17 cellular contexts compared by ENCODE assay signal in the genomic region with DNA sequence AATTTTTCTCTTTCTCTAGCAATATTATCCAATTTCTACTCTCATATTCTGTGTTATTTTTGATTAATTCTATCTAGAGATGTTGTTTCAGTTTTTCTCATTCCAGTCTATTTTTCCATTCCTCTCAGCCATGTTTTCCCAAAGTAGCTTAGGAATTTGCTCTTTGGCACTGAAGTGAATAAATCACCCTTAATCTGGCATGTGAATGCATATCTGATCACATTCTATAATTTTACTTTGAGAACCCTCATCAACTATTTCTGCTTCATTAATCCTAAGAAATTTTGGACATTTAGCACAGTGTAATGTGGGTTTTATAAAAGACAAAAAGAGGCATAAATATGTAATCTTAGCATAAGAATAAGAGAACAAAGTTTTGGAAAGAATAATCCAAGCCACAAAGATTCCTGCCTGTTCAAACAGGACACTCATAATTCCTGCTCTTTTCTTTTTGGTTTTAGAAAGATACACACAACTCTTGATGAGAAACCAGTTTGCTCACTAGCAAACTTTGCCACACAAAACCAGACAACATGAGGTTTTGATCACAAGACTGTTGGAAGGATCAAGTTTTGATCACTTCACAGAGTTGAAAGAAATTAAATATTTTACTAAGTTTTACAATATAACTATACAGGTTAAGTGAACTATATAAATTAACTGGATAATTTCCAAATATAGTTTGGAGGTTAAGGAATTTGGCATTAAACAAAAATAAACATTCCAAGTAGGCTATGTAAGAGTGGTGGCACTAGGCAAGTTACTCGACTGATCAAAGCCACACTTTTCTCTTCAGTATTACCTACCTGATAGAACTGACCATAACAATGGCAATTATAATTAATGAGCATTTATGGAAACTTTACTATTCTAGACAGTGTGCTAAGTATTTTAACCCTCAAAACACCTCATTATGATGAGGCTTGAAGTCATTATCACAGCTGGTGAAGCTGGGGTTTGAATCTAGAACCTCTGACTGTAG.
"Had no signal": no experiment of that assay in that cellular context is flagged by ENCODE, and none has a peak within 500 bp of the region (broad histone marks: within the 10 kb centered on the region; RNA-seq: fewer than 3 reads in every experiment).

No MANE protein-coding gene starts in this region.

- H3K27ac ChIP-seq: skin epidermis, suprapubic skin, upper lobe of left lung had no signal

- H3K36me3 ChIP-seq: heart left ventricle, suprapubic skin, upper lobe of left lung had no signal

- DNase-seq: activated CD4-positive, alpha-beta T cell treated with anti-CD3 and anti-CD28 coated beads, Interleukin-2, amount 50 U/mL, for 1 hour; activated naive CD4-positive, alpha-beta T cell; activated naive CD8-positive, alpha-beta T cell treated with anti-CD3 and anti-CD28 coated beads, Interleukin-2, amount 10 ng/mL, durations not matched to agents 7 days and 5 days; anterior cingulate cortex; heart left ventricle; left colon; mucosa of descending colon; naive thymus-derived CD4-positive, alpha-beta T cell; stimulated activated CD4-positive, alpha-beta T cell treated with anti-CD3 and anti-CD28 coated beads, Interleukin-15, amount 100 ng/mL, for 24 hours; stimulated activated CD4-positive, alpha-beta T cell treated with anti-CD3 and anti-CD28 coated beads, Interleukin-4, amount 100 ng/mL, for 24 hours; stimulated activated naive CD4-positive, alpha-beta T cell; SW 1271; upper lobe of left lung had no signal

- H3K27me3 ChIP-seq: heart left ventricle, suprapubic skin, upper lobe of left lung had no signal

- H3K36me3 Mint-ChIP-seq: activated naive CD8-positive, alpha-beta T cell treated with anti-CD3 and anti-CD28 coated beads, Interleukin-2, amount 10 ng/mL, durations not matched to agents 7 days and 5 days; naive thymus-derived CD4-positive, alpha-beta T cell had no signal

- H3K4me3 Mint-ChIP-seq: activated naive CD8-positive, alpha-beta T cell treated with anti-CD3 and anti-CD28 coated beads, Interleukin-2, amount 10 ng/mL, durations not matched to agents 7 days and 5 days; activated T-helper 1 cell treated with anti-CD3 and anti-CD28 coated beads, Interleukin-12 subunit alpha, Interleukin-12 subunit beta, Interleukin-2, Interleukin-4 antibody, amounts not matched to agents 30 ng/mL and 10 ng/mL and 1 ng/mL, durations not matched to agents 14 hours and 24 hours and 36 hours; naive thymus-derived CD4-positive, alpha-beta T cell; T-helper 2 cell treated with Interferon-gamma antibody and Interleukin-4, amounts not matched to agents 5 μg/mL and 100 μg/mL, for 36 hours had no signal

- H3K4me3 ChIP-seq: heart left ventricle, mucosa of descending colon, skin epidermis, suprapubic skin, upper lobe of left lung had no signal

- H3K27ac Mint-ChIP-seq: activated naive CD8-positive, alpha-beta T cell treated with anti-CD3 and anti-CD28 coated beads, Interleukin-2, amount 10 ng/mL, durations not matched to agents 7 days and 5 days; activated T-helper 1 cell treated with anti-CD3 and anti-CD28 coated beads, Interleukin-12 subunit alpha, Interleukin-12 subunit beta, Interleukin-2, Interleukin-4 antibody, amounts not matched to agents 30 ng/mL and 10 ng/mL and 1 ng/mL, durations not matched to agents 14 hours and 24 hours and 36 hours; naive thymus-derived CD4-positive, alpha-beta T cell; T-helper 2 cell treated with Interferon-gamma antibody and Interleukin-4, amounts not matched to agents 5 μg/mL and 100 μg/mL, for 36 hours had no signal

- H3K27me3 Mint-ChIP-seq: activated naive CD8-positive, alpha-beta T cell treated with anti-CD3 and anti-CD28 coated beads, Interleukin-2, amount 10 ng/mL, durations not matched to agents 7 days and 5 days; naive thymus-derived CD4-positive, alpha-beta T cell had no signal

- H3K4me1 ChIP-seq: heart left ventricle, upper lobe of left lung had no signal

- H3K9me3 Mint-ChIP-seq: activated naive CD8-positive, alpha-beta T cell treated with anti-CD3 and anti-CD28 coated beads, Interleukin-2, amount 10 ng/mL, durations not matched to agents 7 days and 5 days; activated T-helper 1 cell treated with anti-CD3 and anti-CD28 coated beads, Interleukin-12 subunit alpha, Interleukin-12 subunit beta, Interleukin-2, Interleukin-4 antibody, amounts not matched to agents 30 ng/mL and 10 ng/mL and 1 ng/mL, durations not matched to agents 14 hours and 24 hours and 36 hours; T-helper 2 cell treated with Interferon-gamma antibody and Interleukin-4, amounts not matched to agents 5 μg/mL and 100 μg/mL, for 36 hours had no signal

- H3K9me3 ChIP-seq: heart left ventricle, mucosa of descending colon, suprapubic skin, upper lobe of left lung had no signal

- H3K4me1 Mint-ChIP-seq: activated naive CD8-positive, alpha-beta T cell treated with anti-CD3 and anti-CD28 coated beads, Interleukin-2, amount 10 ng/mL, durations not matched to agents 7 days and 5 days; naive thymus-derived CD4-positive, alpha-beta T cell had no signal
